In the genomic region with DNA sequence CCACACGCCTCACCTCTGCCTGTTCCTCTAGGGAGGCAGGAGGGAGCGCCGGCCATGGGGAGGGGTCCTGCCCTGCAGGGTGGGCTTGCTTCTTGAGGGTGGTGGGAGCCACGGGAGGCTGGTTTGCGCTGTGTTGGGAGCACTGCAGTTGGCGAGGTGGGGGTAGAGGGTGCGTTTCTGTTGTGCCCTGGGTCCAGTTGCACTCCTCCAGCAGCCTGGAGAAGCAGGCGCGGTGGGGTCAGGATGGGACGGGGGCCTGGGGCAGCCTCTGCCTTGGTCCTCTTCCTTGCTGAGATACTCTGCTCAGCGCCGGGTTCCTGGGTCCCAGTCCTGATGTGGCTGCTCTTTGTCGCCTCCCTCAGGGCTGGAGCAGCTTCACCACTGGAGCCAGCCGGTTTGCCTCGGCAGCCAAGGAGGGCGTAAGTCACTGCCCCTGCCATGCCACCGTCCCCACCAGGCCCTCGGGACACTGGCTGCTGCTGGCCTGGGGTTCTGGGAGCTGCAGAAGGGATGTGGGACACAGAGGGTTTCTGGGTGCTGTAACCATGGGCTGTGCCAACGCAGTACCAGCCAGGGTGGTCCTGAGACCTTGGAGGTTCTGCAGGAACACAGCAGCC, we compare ENCODE assay signal across 1 cellular context.
TF ChIP-seq lines count a peak whose summit lies in the region.

No MANE protein-coding gene starts in this region.

TF ChIP-seq in IMR-90, 13 proteins besides CTCF, POLR2A, EP300 and RAD21:
- TF ChIP-seq RFX5 (IDR thresholded peaks at IDR 0.05; ENCODE audit: low read depth, low read length) (no peak), NFE2L2 (IDR thresholded peaks at IDR 0.05; ENCODE audit: low read depth, low read length) (no peak), FOS (IDR thresholded peaks at IDR 0.05; ENCODE audit: low read depth, low read length) (no peak), CEBPB (IDR thresholded peaks at IDR 0.05; ENCODE audit: low read depth, low read length) (no peak), CHD1 (IDR thresholded peaks at IDR 0.05; ENCODE audit: low read depth, low read length) (no peak), MAZ (IDR thresholded peaks at IDR 0.05; ENCODE audit: borderline replicate concordance, low read depth, low read length) (no peak), SMC3 (IDR thresholded peaks at IDR 0.05; ENCODE audit: low read depth, low read length) (no peak), RCOR1 (IDR thresholded peaks at IDR 0.05; ENCODE audit: insufficient replicate concordance, low read length) (no peak), BHLHE40 (IDR thresholded peaks at IDR 0.05; ENCODE audit: low read depth, low read length) (no peak), MXI1 (IDR thresholded peaks at IDR 0.05; ENCODE audit: borderline replicate concordance, low read depth, low read length) (no peak), MAFK (IDR thresholded peaks at IDR 0.05; ENCODE audit: low read depth, low read length) (no peak)
- TF ChIP-seq, protein P1, sequence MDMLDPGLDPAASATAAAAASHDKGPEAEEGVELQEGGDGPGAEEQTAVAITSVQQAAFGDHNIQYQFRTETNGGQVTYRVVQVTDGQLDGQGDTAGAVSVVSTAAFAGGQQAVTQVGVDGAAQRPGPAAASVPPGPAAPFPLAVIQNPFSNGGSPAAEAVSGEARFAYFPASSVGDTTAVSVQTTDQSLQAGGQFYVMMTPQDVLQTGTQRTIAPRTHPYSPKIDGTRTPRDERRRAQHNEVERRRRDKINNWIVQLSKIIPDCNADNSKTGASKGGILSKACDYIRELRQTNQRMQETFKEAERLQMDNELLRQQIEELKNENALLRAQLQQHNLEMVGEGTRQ (IDR thresholded peaks at IDR 0.05; ENCODE audit: low read depth, low read length), result no peak
- TF ChIP-seq, protein P2, sequence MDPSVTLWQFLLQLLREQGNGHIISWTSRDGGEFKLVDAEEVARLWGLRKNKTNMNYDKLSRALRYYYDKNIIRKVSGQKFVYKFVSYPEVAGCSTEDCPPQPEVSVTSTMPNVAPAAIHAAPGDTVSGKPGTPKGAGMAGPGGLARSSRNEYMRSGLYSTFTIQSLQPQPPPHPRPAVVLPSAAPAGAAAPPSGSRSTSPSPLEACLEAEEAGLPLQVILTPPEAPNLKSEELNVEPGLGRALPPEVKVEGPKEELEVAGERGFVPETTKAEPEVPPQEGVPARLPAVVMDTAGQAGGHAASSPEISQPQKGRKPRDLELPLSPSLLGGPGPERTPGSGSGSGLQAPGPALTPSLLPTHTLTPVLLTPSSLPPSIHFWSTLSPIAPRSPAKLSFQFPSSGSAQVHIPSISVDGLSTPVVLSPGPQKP (IDR thresholded peaks at IDR 0.05; ENCODE audit: borderline replicate concordance, low read depth, low read length), result no peak
